In the genomic region with DNA sequence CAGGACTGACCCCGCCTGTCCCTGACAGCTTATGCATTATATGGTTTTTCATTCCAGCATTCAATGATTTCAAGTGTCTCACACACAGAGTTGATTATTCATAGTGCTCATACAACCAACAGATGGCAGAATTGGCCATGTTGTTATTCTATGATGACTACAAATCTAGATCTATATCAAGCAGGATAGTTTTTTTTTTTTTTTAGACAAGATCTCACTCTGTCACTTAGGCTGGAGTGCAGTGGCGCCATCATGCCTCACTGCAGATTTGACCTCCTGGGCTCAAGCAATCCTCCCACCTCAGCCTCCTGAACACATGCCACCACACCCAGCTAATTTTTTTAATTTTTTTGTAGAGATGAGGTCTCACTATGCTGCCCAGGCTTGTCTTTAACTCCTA, we compare ENCODE assay signal across 8 cellular contexts. TPM values are rescaled to one million over a fixed set of nuclear protein-coding genes. Genes with fewer than 3 reads are reported as not detected.
DNase-seq lines count a peak whose midpoint lies in the region; ATAC-seq lines count a peak whose summit lies in the region.

No MANE protein-coding gene starts in this region.

- H3K36me3 Mint-ChIP-seq in activated T-helper 1 cell treated with anti-CD3 and anti-CD28 coated beads, Interleukin-12 subunit alpha, Interleukin-12 subunit beta, Interleukin-2, Interleukin-4 antibody, amounts not matched to agents 30 ng/mL and 10 ng/mL and 1 ng/mL, durations not matched to agents 14 hours and 24 hours and 36 hours (ENCODE audit: low read depth): no peaks in the 10 kb centered on the region

- H3K4me1 ChIP-seq in aorta (ENCODE audit: control insufficient read depth in 1 of 2, insufficient read depth in 2 of 2, low read length in 2 of 2): no peaks in the 10 kb centered on the region

- ATAC-seq in left colon: peak; percentile 48
- no peak for ATAC-seq in aorta (ENCODE audit: low FRiP score)
- no peak for ATAC-seq in GM18907 (IDR thresholded peaks at IDR 0.05; ENCODE audit: unreplicated experiment)
- no peak for ATAC-seq in HG02623 (IDR thresholded peaks at IDR 0.05; ENCODE audit: unreplicated experiment)

- H3K27me3 ChIP-seq in aorta (ENCODE audit: control insufficient read depth in 1 of 2, insufficient read depth in 2 of 2, low read length in 1 of 2): no peaks in the 10 kb centered on the region

- H3K4me3 ChIP-seq in aorta (ENCODE audit: low read length in 2 of 2): no peak overlapping the region

- peak overlapping the region; percentile 59 for H3K4me3 Mint-ChIP-seq in activated T-helper 1 cell treated with anti-CD3 and anti-CD28 coated beads, Interleukin-12 subunit alpha, Interleukin-12 subunit beta, Interleukin-2, Interleukin-4 antibody, amounts not matched to agents 30 ng/mL and 10 ng/mL and 1 ng/mL, durations not matched to agents 14 hours and 24 hours and 36 hours

- H3K27me3 Mint-ChIP-seq in activated T-helper 1 cell treated with anti-CD3 and anti-CD28 coated beads, Interleukin-12 subunit alpha, Interleukin-12 subunit beta, Interleukin-2, Interleukin-4 antibody, amounts not matched to agents 30 ng/mL and 10 ng/mL and 1 ng/mL, durations not matched to agents 14 hours and 24 hours and 36 hours (ENCODE audit: insufficient read depth): peaks cover 4% of the 10 kb centered on the region

- no peaks in the 10 kb centered on the region for H3K9me3 ChIP-seq in aorta (ENCODE audit: control insufficient read depth, low read length)

- no peaks in the 10 kb centered on the region for H3K36me3 ChIP-seq in aorta (ENCODE audit: control insufficient read depth in 1 of 2, insufficient read depth in 2 of 2, low read length in 1 of 2)

- WGBS in aorta, 2 donors: 76 to 88% methylated on average over 2 of the region's 2 CpGs

- peak in 4 of 6 experiments; percentile 3 to 31 (median 18) for DNase-seq in stimulated activated naive CD4-positive, alpha-beta T cell (lab: John Stamatoyannopoulos, UW)
- no peak for DNase-seq in stimulated activated naive CD4-positive, alpha-beta T cell treated with Interleukin-2 at 50 U/mL for 16 hours (lab: John Stamatoyannopoulos, UW)
- DNase-seq in NCI-H1105 treated with DMSO at 0.1 percent for 48 hours (lab: John Stamatoyannopoulos, UW) (peak; percentile 38), left colon (no peak), aorta (no peak)
- no peak for DNase-seq in activated T-helper 1 cell treated with anti-CD3 and anti-CD28 coated beads, Interleukin-12 subunit alpha, Interleukin-12 subunit beta, Interleukin-2, Interleukin-4 antibody, amounts not matched to agents 30 ng/mL and 10 ng/mL and 1 ng/mL, durations not matched to agents 14 hours and 24 hours and 36 hours (ENCODE audit: low spot score)

- H3K27ac Mint-ChIP-seq in activated T-helper 1 cell treated with anti-CD3 and anti-CD28 coated beads, Interleukin-12 subunit alpha, Interleukin-12 subunit beta, Interleukin-2, Interleukin-4 antibody, amounts not matched to agents 30 ng/mL and 10 ng/mL and 1 ng/mL, durations not matched to agents 14 hours and 24 hours and 36 hours: peak overlapping the region; percentile 97

- no peak overlapping the region for H3K27ac ChIP-seq in aorta (ENCODE audit: low read depth in 1 of 2, low read length in 2 of 2)

- intact Hi-C loops in activated T-helper 1 cell treated with anti-CD3 and anti-CD28 coated beads, Interleukin-12 subunit alpha, Interleukin-12 subunit beta, Interleukin-2, Interleukin-4 antibody, amounts not matched to agents 30 ng/mL and 10 ng/mL and 1 ng/mL, durations not matched to agents 14 hours and 24 hours and 36 hours (cut with micrococcal nuclease): loop anchor here (1.0 to 2.0 kb wide), 14 partner anchors 18 to 292 kb away; partner anchors contain the start of genes LRRC8B, LRRC8C, LRRC8D and ZNF326
- intact Hi-C loops in left colon (cut with DNase I, micrococcal nuclease) (no loop called here), aorta (cut with DNase I) (no loop called here)

- peaks cover 48% of the 10 kb centered on the region for H3K4me1 Mint-ChIP-seq in activated T-helper 1 cell treated with anti-CD3 and anti-CD28 coated beads, Interleukin-12 subunit alpha, Interleukin-12 subunit beta, Interleukin-2, Interleukin-4 antibody, amounts not matched to agents 30 ng/mL and 10 ng/mL and 1 ng/mL, durations not matched to agents 14 hours and 24 hours and 36 hours (ENCODE audit: low read depth)

- no peaks in the 10 kb centered on the region for H3K9me3 Mint-ChIP-seq in activated T-helper 1 cell treated with anti-CD3 and anti-CD28 coated beads, Interleukin-12 subunit alpha, Interleukin-12 subunit beta, Interleukin-2, Interleukin-4 antibody, amounts not matched to agents 30 ng/mL and 10 ng/mL and 1 ng/mL, durations not matched to agents 14 hours and 24 hours and 36 hours

RNA-seq across cellular contexts. Expression of gene LRRC8D, which starts 40.1 kb away (rescaled TPM):
- total RNA-seq in activated T-helper 1 cell treated with anti-CD3 and anti-CD28 coated beads, Interleukin-12 subunit alpha, Interleukin-12 subunit beta, Interleukin-2, Interleukin-4 antibody, amounts not matched to agents 30 ng/mL and 10 ng/mL and 1 ng/mL, durations not matched to agents 14 hours and 24 hours and 36 hours: 43.3 and 45.0 TPM in 2 replicates
- 10 to 100 TPM; 36.6 to 48.0 TPM for total RNA-seq in left colon
- 10 to 100 TPM in 1 of 2 donors, 1 to 10 TPM in 1; 4.8 to 10.3 TPM for total RNA-seq in aorta
- 1 to 10 TPM in 1 of 2 donors, under 1 TPM in 1; 0.38 to 3.3 TPM for polyA plus RNA-seq in aorta

Comparison
In these comparisons a context has a peak if more than half of its experiments do, and no peak if none do; other contexts are left out.
1. DNase-seq: peak in stimulated activated naive CD4-positive, alpha-beta T cell (4 of 6) and NCI-H1105 treated with DMSO at 0.1 percent for 48 hours (single experiment); none in stimulated activated naive CD4-positive, alpha-beta T cell treated with Interleukin-2 at 50 U/mL for 16 hours (single experiment), activated T-helper 1 cell treated with anti-CD3 and anti-CD28 coated beads, Interleukin-12 subunit alpha, Interleukin-12 subunit beta, Interleukin-2, Interleukin-4 antibody, amounts not matched to agents 30 ng/mL and 10 ng/mL and 1 ng/mL, durations not matched to agents 14 hours and 24 hours and 36 hours (single experiment), left colon (0 of 2) and aorta (0 of 2).